In the genomic region with DNA sequence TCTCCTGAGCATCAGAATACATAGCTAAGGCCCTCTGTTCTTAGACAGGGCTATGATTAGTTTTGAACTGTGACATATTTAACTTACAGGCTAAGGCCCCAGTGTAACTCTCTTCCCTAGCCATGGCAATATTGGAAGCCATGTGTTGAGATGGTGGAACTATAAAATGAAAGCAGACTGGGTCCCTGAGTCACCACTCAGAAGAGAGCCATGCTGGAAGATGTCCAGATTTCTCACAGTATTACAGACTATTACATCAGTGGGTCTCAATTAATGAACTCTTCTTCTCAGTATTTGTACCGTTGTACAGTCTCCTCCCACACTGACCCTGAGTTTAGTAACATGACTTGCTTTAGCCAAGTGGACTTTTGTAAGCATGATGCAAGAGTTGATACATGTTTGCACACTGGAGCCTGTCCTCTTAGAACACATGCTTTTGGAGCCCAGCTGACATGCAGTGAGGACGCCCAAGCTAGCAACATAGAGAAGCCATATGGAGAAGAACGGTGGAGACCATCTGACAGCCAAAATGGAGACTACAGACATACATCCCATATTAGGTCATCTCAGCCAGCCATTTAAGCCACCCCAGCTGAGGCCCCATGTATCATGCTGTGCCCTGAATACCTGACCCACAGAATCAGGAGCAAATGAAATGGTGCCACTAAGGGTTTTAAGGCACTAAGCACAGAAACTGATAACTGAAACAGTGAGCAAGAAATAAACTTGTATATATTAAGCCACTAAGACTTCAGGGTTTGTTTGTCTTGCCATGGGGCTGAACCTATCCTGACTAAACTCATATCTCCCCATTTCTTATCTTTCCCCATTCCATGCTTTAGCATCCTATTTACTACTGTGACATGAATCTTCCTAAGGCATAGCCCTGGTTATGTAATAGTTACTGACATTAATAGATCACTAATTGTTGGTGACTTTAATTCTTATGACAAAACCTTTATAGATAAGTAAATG, we compare ENCODE assay signal across 1 cellular context.
TF ChIP-seq lines count a peak whose summit lies in the region.

No MANE protein-coding gene starts in this region.

TF ChIP-seq in HepG2, 621 proteins besides CTCF, POLR2A, EP300 and RAD21 (continued from another document and continues in another):
- TF ChIP-seq, protein P1, sequence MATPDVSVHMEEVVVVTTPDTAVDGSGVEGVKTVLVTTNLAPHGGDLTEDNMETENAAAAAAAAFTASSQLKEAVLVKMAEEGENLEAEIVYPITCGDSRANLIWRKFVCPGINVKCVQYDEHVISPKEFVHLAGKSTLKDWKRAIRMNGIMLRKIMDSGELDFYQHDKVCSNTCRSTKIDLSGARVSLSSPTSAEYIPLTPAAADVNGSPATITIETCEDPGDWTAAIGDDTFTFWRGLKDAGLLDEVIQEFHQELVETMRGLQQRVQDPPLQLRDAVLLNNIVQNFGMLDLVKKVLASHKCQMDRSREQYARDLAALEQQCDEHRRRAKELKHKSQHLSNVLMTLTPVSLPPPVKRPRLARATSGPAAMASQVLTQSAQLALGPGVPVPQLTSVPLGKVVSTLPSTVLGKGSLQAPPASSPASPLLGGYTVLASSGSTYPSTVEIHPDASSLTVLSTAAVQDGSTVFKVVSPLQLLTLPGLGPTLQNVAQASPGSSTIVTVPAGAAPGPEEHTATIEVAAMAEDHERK (CRISPR knock-in tag; IDR thresholded peaks at IDR 0.05; ENCODE audit: low read depth) = no peak
- TF ChIP-seq FOXK1 (CRISPR knock-in tag; IDR thresholded peaks at IDR 0.05; ENCODE audit: borderline replicate concordance, low read depth) (peak; percentile 92; the same call in 1 of the 2 replicates), ZNF816 (CRISPR knock-in tag; IDR thresholded peaks at IDR 0.05; ENCODE audit: borderline replicate concordance) (no peak), HMGA1 (CRISPR knock-in tag; conservative IDR thresholded peaks at IDR 0.05) (no peak), TEAD2 (CRISPR knock-in tag; IDR thresholded peaks at IDR 0.05) (no peak), ZC3H13 (CRISPR knock-in tag; IDR thresholded peaks at IDR 0.05) (no peak), HNF4G (IDR thresholded peaks at IDR 0.05; ENCODE audit: borderline replicate concordance, low read depth, low read length) (peak; percentile 93), HNF4G (CRISPR knock-in tag; IDR thresholded peaks at IDR 0.05; ENCODE audit: borderline replicate concordance, low read depth) (peak; percentile 94), ELF4 (CRISPR knock-in tag; IDR thresholded peaks at IDR 0.05; ENCODE audit: borderline replicate concordance) (no peak), JUND (CRISPR knock-in tag; IDR thresholded peaks at IDR 0.05) (peak; percentile 89), SIN3A (IDR thresholded peaks at IDR 0.05; ENCODE audit: borderline replicate concordance, low read depth, low read length) (no peak), ISX (CRISPR knock-in tag; conservative IDR thresholded peaks at IDR 0.05) (no peak), MAF1 (CRISPR knock-in tag; IDR thresholded peaks at IDR 0.05; ENCODE audit: borderline replicate concordance) (no peak), CENPX (CRISPR knock-in tag; IDR thresholded peaks at IDR 0.05) (no peak), SRSF4 (IDR thresholded peaks at IDR 0.05; ENCODE audit: low read depth, low read length, poor library complexity, severe bottlenecking) (no peak), ZNF501 (CRISPR knock-in tag; IDR thresholded peaks at IDR 0.05) (no peak), SNRNP70 (IDR thresholded peaks at IDR 0.05; ENCODE audit: low read depth, low read length) (no peak), GLI4 (CRISPR knock-in tag; IDR thresholded peaks at IDR 0.05; ENCODE audit: borderline replicate concordance) (no peak)
- TF ChIP-seq, protein P2, sequence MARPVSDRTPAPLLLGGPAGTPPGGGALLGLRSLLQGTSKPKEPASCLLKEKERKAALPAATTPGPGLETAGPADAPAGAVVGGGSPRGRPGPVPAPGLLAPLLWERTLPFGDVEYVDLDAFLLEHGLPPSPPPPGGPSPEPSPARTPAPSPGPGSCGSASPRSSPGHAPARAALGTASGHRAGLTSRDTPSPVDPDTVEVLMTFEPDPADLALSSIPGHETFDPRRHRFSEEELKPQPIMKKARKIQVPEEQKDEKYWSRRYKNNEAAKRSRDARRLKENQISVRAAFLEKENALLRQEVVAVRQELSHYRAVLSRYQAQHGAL (CRISPR knock-in tag; IDR thresholded peaks at IDR 0.05; ENCODE audit: not compliant biosample characterization) = no peak
- TF ChIP-seq, protein P3, sequence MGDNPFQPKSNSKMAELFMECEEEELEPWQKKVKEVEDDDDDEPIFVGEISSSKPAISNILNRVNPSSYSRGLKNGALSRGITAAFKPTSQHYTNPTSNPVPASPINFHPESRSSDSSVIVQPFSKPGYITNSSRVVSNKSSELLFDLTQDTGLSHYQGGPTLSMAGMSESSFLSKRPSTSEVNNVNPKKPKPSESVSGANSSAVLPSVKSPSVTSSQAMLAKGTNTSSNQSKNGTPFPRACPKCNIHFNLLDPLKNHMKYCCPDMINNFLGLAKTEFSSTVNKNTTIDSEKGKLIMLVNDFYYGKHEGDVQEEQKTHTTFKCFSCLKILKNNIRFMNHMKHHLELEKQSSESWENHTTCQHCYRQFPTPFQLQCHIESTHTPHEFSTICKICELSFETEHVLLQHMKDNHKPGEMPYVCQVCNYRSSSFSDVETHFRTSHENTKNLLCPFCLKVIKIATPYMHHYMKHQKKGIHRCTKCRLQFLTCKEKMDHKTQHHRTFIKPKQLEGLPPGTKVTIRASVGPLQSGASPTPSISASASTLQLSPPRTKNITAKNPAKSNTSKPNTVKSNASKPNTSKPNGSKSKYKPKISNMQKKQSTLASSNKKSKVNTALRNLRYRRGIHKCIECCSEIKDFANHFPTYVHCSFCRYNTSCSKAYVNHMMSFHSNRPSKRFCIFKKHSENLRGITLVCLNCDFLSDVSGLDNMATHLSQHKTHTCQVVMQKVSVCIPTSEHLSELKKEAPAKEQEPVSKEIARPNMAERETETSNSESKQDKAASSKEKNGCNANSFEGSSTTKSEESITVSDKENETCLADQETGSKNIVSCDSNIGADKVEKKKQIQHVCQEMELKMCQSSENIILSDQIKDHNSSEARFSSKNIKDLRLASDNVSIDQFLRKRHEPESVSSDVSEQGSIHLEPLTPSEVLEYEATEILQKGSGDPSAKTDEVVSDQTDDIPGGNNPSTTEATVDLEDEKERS (CRISPR knock-in tag; IDR thresholded peaks at IDR 0.05) = peak; percentile 98
- TF ChIP-seq, protein P4, sequence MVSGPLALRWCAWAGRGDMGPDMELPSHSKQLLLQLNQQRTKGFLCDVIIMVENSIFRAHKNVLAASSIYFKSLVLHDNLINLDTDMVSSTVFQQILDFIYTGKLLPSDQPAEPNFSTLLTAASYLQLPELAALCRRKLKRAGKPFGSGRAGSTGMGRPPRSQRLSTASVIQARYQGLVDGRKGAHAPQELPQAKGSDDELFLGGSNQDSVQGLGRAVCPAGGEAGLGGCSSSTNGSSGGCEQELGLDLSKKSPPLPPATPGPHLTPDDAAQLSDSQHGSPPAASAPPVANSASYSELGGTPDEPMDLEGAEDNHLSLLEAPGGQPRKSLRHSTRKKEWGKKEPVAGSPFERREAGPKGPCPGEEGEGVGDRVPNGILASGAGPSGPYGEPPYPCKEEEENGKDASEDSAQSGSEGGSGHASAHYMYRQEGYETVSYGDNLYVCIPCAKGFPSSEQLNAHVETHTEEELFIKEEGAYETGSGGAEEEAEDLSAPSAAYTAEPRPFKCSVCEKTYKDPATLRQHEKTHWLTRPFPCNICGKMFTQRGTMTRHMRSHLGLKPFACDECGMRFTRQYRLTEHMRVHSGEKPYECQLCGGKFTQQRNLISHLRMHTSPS (CRISPR knock-in tag; IDR thresholded peaks at IDR 0.05; ENCODE audit: low read depth) = no peak
- TF ChIP-seq, protein P5, sequence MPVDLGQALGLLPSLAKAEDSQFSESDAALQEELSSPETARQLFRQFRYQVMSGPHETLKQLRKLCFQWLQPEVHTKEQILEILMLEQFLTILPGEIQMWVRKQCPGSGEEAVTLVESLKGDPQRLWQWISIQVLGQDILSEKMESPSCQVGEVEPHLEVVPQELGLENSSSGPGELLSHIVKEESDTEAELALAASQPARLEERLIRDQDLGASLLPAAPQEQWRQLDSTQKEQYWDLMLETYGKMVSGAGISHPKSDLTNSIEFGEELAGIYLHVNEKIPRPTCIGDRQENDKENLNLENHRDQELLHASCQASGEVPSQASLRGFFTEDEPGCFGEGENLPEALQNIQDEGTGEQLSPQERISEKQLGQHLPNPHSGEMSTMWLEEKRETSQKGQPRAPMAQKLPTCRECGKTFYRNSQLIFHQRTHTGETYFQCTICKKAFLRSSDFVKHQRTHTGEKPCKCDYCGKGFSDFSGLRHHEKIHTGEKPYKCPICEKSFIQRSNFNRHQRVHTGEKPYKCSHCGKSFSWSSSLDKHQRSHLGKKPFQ (CRISPR knock-in tag; IDR thresholded peaks at IDR 0.05; ENCODE audit: insufficient replicate concordance) = no peak
- TF ChIP-seq, protein P6, sequence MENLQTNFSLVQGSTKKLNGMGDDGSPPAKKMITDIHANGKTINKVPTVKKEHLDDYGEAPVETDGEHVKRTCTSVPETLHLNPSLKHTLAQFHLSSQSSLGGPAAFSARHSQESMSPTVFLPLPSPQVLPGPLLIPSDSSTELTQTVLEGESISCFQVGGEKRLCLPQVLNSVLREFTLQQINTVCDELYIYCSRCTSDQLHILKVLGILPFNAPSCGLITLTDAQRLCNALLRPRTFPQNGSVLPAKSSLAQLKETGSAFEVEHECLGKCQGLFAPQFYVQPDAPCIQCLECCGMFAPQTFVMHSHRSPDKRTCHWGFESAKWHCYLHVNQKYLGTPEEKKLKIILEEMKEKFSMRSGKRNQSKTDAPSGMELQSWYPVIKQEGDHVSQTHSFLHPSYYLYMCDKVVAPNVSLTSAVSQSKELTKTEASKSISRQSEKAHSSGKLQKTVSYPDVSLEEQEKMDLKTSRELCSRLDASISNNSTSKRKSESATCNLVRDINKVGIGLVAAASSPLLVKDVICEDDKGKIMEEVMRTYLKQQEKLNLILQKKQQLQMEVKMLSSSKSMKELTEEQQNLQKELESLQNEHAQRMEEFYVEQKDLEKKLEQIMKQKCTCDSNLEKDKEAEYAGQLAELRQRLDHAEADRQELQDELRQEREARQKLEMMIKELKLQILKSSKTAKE (CRISPR knock-in tag; IDR thresholded peaks at IDR 0.05; ENCODE audit: borderline replicate concordance) = no peak; the same call in 1 of the 2 replicates
- TF ChIP-seq, protein P7, sequence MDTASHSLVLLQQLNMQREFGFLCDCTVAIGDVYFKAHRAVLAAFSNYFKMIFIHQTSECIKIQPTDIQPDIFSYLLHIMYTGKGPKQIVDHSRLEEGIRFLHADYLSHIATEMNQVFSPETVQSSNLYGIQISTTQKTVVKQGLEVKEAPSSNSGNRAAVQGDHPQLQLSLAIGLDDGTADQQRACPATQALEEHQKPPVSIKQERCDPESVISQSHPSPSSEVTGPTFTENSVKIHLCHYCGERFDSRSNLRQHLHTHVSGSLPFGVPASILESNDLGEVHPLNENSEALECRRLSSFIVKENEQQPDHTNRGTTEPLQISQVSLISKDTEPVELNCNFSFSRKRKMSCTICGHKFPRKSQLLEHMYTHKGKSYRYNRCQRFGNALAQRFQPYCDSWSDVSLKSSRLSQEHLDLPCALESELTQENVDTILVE (CRISPR knock-in tag; IDR thresholded peaks at IDR 0.05) = peak; percentile 91
- TF ChIP-seq, protein P8, sequence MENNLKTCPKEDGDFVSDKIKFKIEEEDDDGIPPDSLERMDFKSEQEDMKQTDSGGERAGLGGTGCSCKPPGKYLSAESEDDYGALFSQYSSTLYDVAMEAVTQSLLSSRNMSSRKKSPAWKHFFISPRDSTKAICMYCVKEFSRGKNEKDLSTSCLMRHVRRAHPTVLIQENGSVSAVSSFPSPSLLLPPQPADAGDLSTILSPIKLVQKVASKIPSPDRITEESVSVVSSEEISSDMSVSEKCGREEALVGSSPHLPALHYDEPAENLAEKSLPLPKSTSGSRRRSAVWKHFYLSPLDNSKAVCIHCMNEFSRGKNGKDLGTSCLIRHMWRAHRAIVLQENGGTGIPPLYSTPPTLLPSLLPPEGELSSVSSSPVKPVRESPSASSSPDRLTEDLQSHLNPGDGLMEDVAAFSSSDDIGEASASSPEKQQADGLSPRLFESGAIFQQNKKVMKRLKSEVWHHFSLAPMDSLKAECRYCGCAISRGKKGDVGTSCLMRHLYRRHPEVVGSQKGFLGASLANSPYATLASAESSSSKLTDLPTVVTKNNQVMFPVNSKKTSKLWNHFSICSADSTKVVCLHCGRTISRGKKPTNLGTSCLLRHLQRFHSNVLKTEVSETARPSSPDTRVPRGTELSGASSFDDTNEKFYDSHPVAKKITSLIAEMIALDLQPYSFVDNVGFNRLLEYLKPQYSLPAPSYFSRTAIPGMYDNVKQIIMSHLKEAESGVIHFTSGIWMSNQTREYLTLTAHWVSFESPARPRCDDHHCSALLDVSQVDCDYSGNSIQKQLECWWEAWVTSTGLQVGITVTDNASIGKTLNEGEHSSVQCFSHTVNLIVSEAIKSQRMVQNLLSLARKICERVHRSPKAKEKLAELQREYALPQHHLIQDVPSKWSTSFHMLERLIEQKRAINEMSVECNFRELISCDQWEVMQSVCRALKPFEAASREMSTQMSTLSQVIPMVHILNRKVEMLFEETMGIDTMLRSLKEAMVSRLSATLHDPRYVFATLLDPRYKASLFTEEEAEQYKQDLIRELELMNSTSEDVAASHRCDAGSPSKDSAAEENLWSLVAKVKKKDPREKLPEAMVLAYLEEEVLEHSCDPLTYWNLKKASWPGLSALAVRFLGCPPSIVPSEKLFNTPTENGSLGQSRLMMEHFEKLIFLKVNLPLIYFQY (CRISPR knock-in tag; IDR thresholded peaks at IDR 0.05; ENCODE audit: borderline replicate concordance) = peak; percentile 42; the same call in 1 of the 2 replicates
- TF ChIP-seq, protein P9, sequence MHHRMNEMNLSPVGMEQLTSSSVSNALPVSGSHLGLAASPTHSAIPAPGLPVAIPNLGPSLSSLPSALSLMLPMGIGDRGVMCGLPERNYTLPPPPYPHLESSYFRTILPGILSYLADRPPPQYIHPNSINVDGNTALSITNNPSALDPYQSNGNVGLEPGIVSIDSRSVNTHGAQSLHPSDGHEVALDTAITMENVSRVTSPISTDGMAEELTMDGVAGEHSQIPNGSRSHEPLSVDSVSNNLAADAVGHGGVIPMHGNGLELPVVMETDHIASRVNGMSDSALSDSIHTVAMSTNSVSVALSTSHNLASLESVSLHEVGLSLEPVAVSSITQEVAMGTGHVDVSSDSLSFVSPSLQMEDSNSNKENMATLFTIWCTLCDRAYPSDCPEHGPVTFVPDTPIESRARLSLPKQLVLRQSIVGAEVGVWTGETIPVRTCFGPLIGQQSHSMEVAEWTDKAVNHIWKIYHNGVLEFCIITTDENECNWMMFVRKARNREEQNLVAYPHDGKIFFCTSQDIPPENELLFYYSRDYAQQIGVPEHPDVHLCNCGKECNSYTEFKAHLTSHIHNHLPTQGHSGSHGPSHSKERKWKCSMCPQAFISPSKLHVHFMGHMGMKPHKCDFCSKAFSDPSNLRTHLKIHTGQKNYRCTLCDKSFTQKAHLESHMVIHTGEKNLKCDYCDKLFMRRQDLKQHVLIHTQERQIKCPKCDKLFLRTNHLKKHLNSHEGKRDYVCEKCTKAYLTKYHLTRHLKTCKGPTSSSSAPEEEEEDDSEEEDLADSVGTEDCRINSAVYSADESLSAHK (CRISPR knock-in tag; IDR thresholded peaks at IDR 0.05; ENCODE audit: borderline replicate concordance) = no peak
- TF ChIP-seq, protein P10, sequence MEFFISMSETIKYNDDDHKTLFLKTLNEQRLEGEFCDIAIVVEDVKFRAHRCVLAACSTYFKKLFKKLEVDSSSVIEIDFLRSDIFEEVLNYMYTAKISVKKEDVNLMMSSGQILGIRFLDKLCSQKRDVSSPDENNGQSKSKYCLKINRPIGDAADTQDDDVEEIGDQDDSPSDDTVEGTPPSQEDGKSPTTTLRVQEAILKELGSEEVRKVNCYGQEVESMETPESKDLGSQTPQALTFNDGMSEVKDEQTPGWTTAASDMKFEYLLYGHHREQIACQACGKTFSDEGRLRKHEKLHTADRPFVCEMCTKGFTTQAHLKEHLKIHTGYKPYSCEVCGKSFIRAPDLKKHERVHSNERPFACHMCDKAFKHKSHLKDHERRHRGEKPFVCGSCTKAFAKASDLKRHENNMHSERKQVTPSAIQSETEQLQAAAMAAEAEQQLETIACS (CRISPR knock-in tag; IDR thresholded peaks at IDR 0.05) = no peak
